ENCODE assay signal across 12 cellular contexts in genomic region chr7:143256932-143257331, GRCh38. TPM values are rescaled to one million over a fixed set of nuclear protein-coding genes. Genes with fewer than 3 reads are reported as not detected.
DNase-seq lines count a peak whose midpoint lies in the region; ATAC-seq and TF ChIP-seq lines count a peak whose summit lies in the region.
"Had no signal": no experiment of that assay in that cellular context is flagged by ENCODE, and none has a peak within 500 bp of the region (broad histone marks: within the 10 kb centered on the region; RNA-seq: fewer than 3 reads in every experiment).

No MANE protein-coding gene starts in this region.

- H3K27me3 ChIP-seq in Caco-2 (replicated peaks; ENCODE audit: control insufficient read depth, insufficient read depth, low read length) (no peaks in the 10 kb centered on the region), right atrium auricular region (no peaks in the 10 kb centered on the region)
- H3K27me3 ChIP-seq: upper lobe of right lung had no signal

- no peak overlapping the region for H3K27ac ChIP-seq in right atrium auricular region
- H3K27ac ChIP-seq: SK-N-MC, upper lobe of right lung had no signal

- H3K4me3 Mint-ChIP-seq in activated naive CD8-positive, alpha-beta T cell treated with anti-CD3 and anti-CD28 coated beads for 36 hours, result no peak overlapping the region
- H3K4me3 Mint-ChIP-seq in Caco-2 (ENCODE audit: unreplicated experiment), result no peak overlapping the region

- DNase-seq in activated naive CD8-positive, alpha-beta T cell treated with anti-CD3 and anti-CD28 coated beads for 36 hours, result no peak
- DNase-seq in SKM-1 (lab: John Stamatoyannopoulos, UW; ENCODE audit: unreplicated experiment) (no peak), NCI-H524 treated with DMSO at 0.1 percent for 48 hours (lab: John Stamatoyannopoulos, UW) (no peak), Caco-2 (no peak), right atrium auricular region (ENCODE audit: low spot score) (no peak)
- DNase-seq: NCI-H2029, upper lobe of right lung had no signal

- POLR2A ChIA-PET in Caco-2 (lab: Charles Lee), result no interaction called here

- H3K4me3 ChIP-seq in Caco-2 (ENCODE audit: low read depth, low read length) (no peak overlapping the region), right atrium auricular region (no peak overlapping the region)
- H3K4me3 ChIP-seq: SK-N-MC, upper lobe of right lung had no signal

- H3K9me3 ChIP-seq in Caco-2 (0 out of 2 replicates have a peak, but pooled peaks cover 2% of the 10 kb centered on the region), right atrium auricular region (no peaks in the 10 kb centered on the region)
- H3K9me3 ChIP-seq: upper lobe of right lung had no signal

- H3K27ac Mint-ChIP-seq in activated naive CD8-positive, alpha-beta T cell treated with anti-CD3 and anti-CD28 coated beads for 36 hours, result peak overlapping the region; percentile 12
- no peak overlapping the region for H3K27ac Mint-ChIP-seq in Caco-2 (ENCODE audit: unreplicated experiment)

- TF ChIP-seq CTCF in Caco-2 (IDR thresholded peaks at IDR 0.05; ENCODE audit: insufficient read depth in 1 of 2, low read depth in 1 of 2, low read length in 1 of 2, severe bottlenecking in 1 of 2, unreplicated experiment in 1 of 2), result no peak
- TF ChIP-seq CTCF in right atrium auricular region (IDR thresholded peaks at IDR 0.05), result no peak

- BruUV-seq in Caco-2 (replicated peaks; lab: Mats Ljungman, UMichigan), result no TSS peak

- no peaks in the 10 kb centered on the region for H3K36me3 ChIP-seq in Caco-2 (ENCODE audit: control insufficient read depth, insufficient read depth, low read length)
- H3K36me3 ChIP-seq in right atrium auricular region, result no peaks in the 10 kb centered on the region
- H3K36me3 ChIP-seq: upper lobe of right lung had no signal

- H3K4me1 Mint-ChIP-seq in activated naive CD8-positive, alpha-beta T cell treated with anti-CD3 and anti-CD28 coated beads for 36 hours, result peaks cover 38% of the 10 kb centered on the region
- H3K4me1 Mint-ChIP-seq in Caco-2 (ENCODE audit: low read depth, unreplicated experiment), result peaks cover 26% of the 10 kb centered on the region

- intact Hi-C loops in Caco-2 (cut with micrococcal nuclease; ENCODE audit: unreplicated experiment), result no loop called here

- peak; percentile 54 for ATAC-seq in GM18508 (IDR thresholded peaks at IDR 0.05; ENCODE audit: insufficient read depth, unreplicated experiment)
- peak; percentile 74 for ATAC-seq in GM21381 (IDR thresholded peaks at IDR 0.05; ENCODE audit: unreplicated experiment)
- ATAC-seq in HG03097 (IDR thresholded peaks at IDR 0.05; ENCODE audit: low FRiP score, unreplicated experiment), result peak; percentile 54

- peaks cover 14% of the 10 kb centered on the region for H3K36me3 Mint-ChIP-seq in activated naive CD8-positive, alpha-beta T cell treated with anti-CD3 and anti-CD28 coated beads for 36 hours
- no peaks in the 10 kb centered on the region for H3K36me3 Mint-ChIP-seq in Caco-2 (ENCODE audit: insufficient read depth, unreplicated experiment)

- H3K27me3 Mint-ChIP-seq in activated naive CD8-positive, alpha-beta T cell treated with anti-CD3 and anti-CD28 coated beads for 36 hours, result no peaks in the 10 kb centered on the region
- no peaks in the 10 kb centered on the region for H3K27me3 Mint-ChIP-seq in Caco-2 (ENCODE audit: insufficient read depth, unreplicated experiment)

- H3K4me1 ChIP-seq in Caco-2, result peaks cover 18% of the 10 kb centered on the region
- H3K4me1 ChIP-seq in right atrium auricular region, result peaks cover 0 to 4% of the 10 kb centered on the region in 2 donors
- H3K4me1 ChIP-seq: upper lobe of right lung had no signal

- H3K9me3 Mint-ChIP-seq in activated naive CD8-positive, alpha-beta T cell treated with anti-CD3 and anti-CD28 coated beads for 36 hours, result peaks cover 13% of the 10 kb centered on the region
- peaks cover 20% of the 10 kb centered on the region for H3K9me3 Mint-ChIP-seq in Caco-2 (ENCODE audit: unreplicated experiment)

- CTCF ChIA-PET in Caco-2 (lab: Charles Lee), result no interaction called here

RNA-seq across cellular contexts. Expression of gene GSTK1, which starts 6.3 kb away (rescaled TPM):
- total RNA-seq in activated naive CD8-positive, alpha-beta T cell treated with anti-CD3 and anti-CD28 coated beads for 36 hours, result 100 to 1,000 TPM; 136 to 137 TPM
- total RNA-seq in Caco-2 (2022), result 127 and 134 TPM in 2 replicates
- 100 to 1,000 TPM; 169 to 270 TPM for total RNA-seq in right atrium auricular region

RNA-seq across cellular contexts. Expression of gene TMEM139, which starts 27.8 kb away (rescaled TPM):
- 1 to 10 TPM; 2.3 to 2.7 TPM for total RNA-seq in activated naive CD8-positive, alpha-beta T cell treated with anti-CD3 and anti-CD28 coated beads for 36 hours
- total RNA-seq in Caco-2 (2022) (19.1 and 26.2 TPM in 2 replicates), right atrium auricular region (10 to 100 TPM in 1 of 2 donors, 1 to 10 TPM in 1; 7.8 to 12.3 TPM)
- total RNA-seq: dermis microvascular lymphatic vessel endothelial cell had no signal

RNA-seq across cellular contexts. Expression of gene CASP2, which starts 31.2 kb away (rescaled TPM):
- total RNA-seq in activated naive CD8-positive, alpha-beta T cell treated with anti-CD3 and anti-CD28 coated beads for 36 hours, result 10 to 100 TPM; 71.8 to 79.7 TPM
- total RNA-seq in Caco-2 (2022) (51.7 and 62.0 TPM in 2 replicates), right atrium auricular region (1 to 10 TPM; 5.2 to 7.6 TPM)

RNA-seq across cellular contexts. Expression of gene TAS2R40, which starts 35.1 kb away (rescaled TPM):
- not detected for total RNA-seq in activated naive CD8-positive, alpha-beta T cell treated with anti-CD3 and anti-CD28 coated beads for 36 hours
- not detected in 2 replicates for total RNA-seq in Caco-2 (2022)
- not detected for total RNA-seq in right atrium auricular region
- total RNA-seq: dermis microvascular lymphatic vessel endothelial cell, upper lobe of right lung had no signal

RNA-seq across cellular contexts. Expression of gene CLCN1, which starts 59.0 kb away (rescaled TPM):
- total RNA-seq in activated naive CD8-positive, alpha-beta T cell treated with anti-CD3 and anti-CD28 coated beads for 36 hours, result under 1 TPM in 1 of 2 experiments, not detected in 1; 0.06 TPM
- 1.8 and 1.9 TPM in 2 replicates for total RNA-seq in Caco-2 (2022)
- not detected for total RNA-seq in right atrium auricular region
- total RNA-seq: dermis microvascular lymphatic vessel endothelial cell, upper lobe of right lung had no signal
